Comparison of ENCODE assay signal across 14 cellular contexts in the genomic region with DNA sequence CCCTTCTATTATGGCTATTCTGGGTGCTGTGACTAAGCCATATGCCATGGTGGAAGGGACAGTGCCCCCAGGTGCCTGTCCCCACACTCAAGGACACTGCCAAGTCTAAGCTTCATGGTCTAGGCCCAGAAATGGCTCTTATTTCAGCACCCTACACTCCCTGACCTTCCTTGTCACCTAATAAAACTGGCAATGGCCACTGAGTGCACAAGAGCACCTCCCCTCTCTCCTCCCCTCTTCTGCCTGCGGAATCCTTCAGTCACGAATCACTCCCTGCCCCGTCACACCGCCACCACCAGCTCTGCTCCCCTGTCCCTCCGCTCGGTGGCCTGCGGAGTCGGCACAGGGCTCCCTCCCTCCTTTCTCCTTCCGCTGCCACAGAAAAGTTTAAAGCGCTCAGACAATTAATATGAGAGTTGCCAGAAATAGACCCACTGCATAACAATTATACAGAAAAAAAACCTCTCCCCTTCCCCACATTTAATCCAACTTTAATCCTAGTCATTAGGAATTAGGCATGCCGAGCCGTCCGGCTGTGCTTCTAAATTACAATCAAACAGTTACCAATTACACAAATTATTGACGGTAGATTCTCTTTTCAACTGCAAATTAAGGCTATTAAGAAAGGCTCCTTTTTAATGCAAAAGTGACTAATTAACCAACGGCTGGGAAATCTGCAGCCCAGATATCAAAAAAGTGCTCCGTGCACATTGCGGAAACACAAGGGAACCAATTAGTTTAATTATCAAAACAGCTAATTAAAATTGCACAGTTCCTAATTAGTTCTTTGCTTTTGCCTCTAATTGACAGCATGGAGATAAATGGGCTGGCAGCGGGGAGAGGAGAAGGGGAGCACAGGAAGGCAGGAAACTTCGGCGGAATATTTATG. TPM values are rescaled to one million over a fixed set of nuclear protein-coding genes. Genes with fewer than 3 reads are reported as not detected.
DNase-seq lines count a peak whose midpoint lies in the region; ATAC-seq, FAIRE-seq and TF ChIP-seq lines count a peak whose summit lies in the region.
"Had no signal": no experiment of that assay in that cellular context is flagged by ENCODE, and none has a peak within 500 bp of the region (broad histone marks: within the 10 kb centered on the region; RNA-seq: fewer than 3 reads in every experiment).

No MANE protein-coding gene starts in this region.

- H3K36me3 Mint-ChIP-seq in neural progenitor cell: no peaks in the 10 kb centered on the region

- DNase-seq in D721Med (ENCODE audit: insufficient read length, low spot score): no peak
- peak; percentile 45 for DNase-seq in NCI-H510A treated with DMSO at 0.1 percent for 48 hours (lab: John Stamatoyannopoulos, UW)
- DNase-seq in cardiac muscle cell (ENCODE audit: low read depth in 1 of 2, low spot score in 1 of 2): peak in 1 of 2 donors; percentile 60
- peak; percentile 67 for DNase-seq in neural progenitor cell (ENCODE audit: low spot score)
- no peak for DNase-seq in SHP77 treated with DMSO at 0.1 percent for 48 hours (lab: John Stamatoyannopoulos, UW)
- DNase-seq: activated naive CD4-positive, alpha-beta T cell treated with anti-CD3 and anti-CD28 coated beads, Interleukin-2, amount 50 U/mL, for 16 hours; AML-193; NCI-H2029 treated with DMSO at 0.1 percent for 48 hours had no signal

- H3K4me3 ChIP-seq in cardiac muscle cell: no peak overlapping the region
- peak overlapping the region; percentile 41 for H3K4me3 ChIP-seq in neural progenitor cell
- H3K4me3 ChIP-seq: tibial artery had no signal

- H3K9ac ChIP-seq in neural progenitor cell: no peak overlapping the region

- H3K27me3 ChIP-seq in cardiac muscle cell (no peaks in the 10 kb centered on the region), neural progenitor cell (no peaks in the 10 kb centered on the region)

- H2AFZ ChIP-seq in neural progenitor cell (replicated peaks): no peak overlapping the region

- H3K9me3 ChIP-seq in cardiac muscle cell (ENCODE audit: low read depth) (no peaks in the 10 kb centered on the region), neural progenitor cell (ENCODE audit: low read depth) (no peaks in the 10 kb centered on the region)
- H3K9me3 ChIP-seq: tibial artery had no signal

- TF ChIP-seq CTCF in D721Med (IDR thresholded peaks at IDR 0.05; ENCODE audit: insufficient read depth, missing control alignments) (no peak), cardiac muscle cell (IDR thresholded peaks at IDR 0.05; ENCODE audit: low read depth, low read length) (no peak), neural progenitor cell (IDR thresholded peaks at IDR 0.05) (no peak)

- peaks cover 5% of the 10 kb centered on the region for H3K9me3 Mint-ChIP-seq in neural progenitor cell

- H3K36me3 ChIP-seq in cardiac muscle cell (no peaks in the 10 kb centered on the region), neural progenitor cell (no peaks in the 10 kb centered on the region)
- H3K36me3 ChIP-seq: tibial artery had no signal

- peak; percentile 83 for FAIRE-seq in D721Med (lab: Jason Lieb, UNC)

- no peaks in the 10 kb centered on the region for H4K20me1 ChIP-seq in neural progenitor cell (ENCODE audit: low read depth)

- H3F3A ChIP-seq in neural progenitor cell (ENCODE audit: low read depth): peaks cover 35% of the 10 kb centered on the region

- H3K27ac Mint-ChIP-seq in neural progenitor cell: no peak overlapping the region

- peaks cover 14% of the 10 kb centered on the region for H3K4me1 Mint-ChIP-seq in neural progenitor cell

- no peaks in the 10 kb centered on the region for H3K79me2 ChIP-seq in neural progenitor cell (ENCODE audit: low read depth)

- H3K4me1 ChIP-seq in cardiac muscle cell (ENCODE audit: low read depth): peaks cover 10% of the 10 kb centered on the region
- H3K4me1 ChIP-seq in neural progenitor cell: peaks cover 20% of the 10 kb centered on the region

- peak overlapping the region; percentile 84 for H3K4me2 ChIP-seq in neural progenitor cell

- peak overlapping the region; percentile 47 for H3K27ac ChIP-seq in cardiac muscle cell
- H3K27ac ChIP-seq in neural progenitor cell: no peak overlapping the region
- H3K27ac ChIP-seq: tibial artery had no signal

- no peak for ATAC-seq in HG03175 (IDR thresholded peaks at IDR 0.05; ENCODE audit: unreplicated experiment)
- ATAC-seq in GM18858 (IDR thresholded peaks at IDR 0.05; ENCODE audit: unreplicated experiment): no peak
- no peak for ATAC-seq in GM18861 (IDR thresholded peaks at IDR 0.05; ENCODE audit: unreplicated experiment)
- ATAC-seq: activated CD4-positive, CD25-positive, alpha-beta regulatory T cell treated with anti-CD3 and anti-CD28 coated beads, Interleukin-2, amount 50 U/mL, for 24 hours had no signal

- H3K27me3 Mint-ChIP-seq in neural progenitor cell (ENCODE audit: insufficient read depth, low read depth): no peaks in the 10 kb centered on the region

- no peak overlapping the region for H3K4me3 Mint-ChIP-seq in neural progenitor cell

RNA-seq across cellular contexts. Expression of gene LMO1, which starts 19.2 kb away (rescaled TPM):
- 0.45 and 1.4 TPM in 2 replicates for total RNA-seq in cardiac muscle cell
- polyA plus RNA-seq in cardiac muscle cell: 2.4 and 3.6 TPM in 2 replicates
- total RNA-seq in neural progenitor cell (ENCODE audit: low replicate concordance): 2.9 and 6.2 TPM in 2 replicates
- total RNA-seq: dermis microvascular lymphatic vessel endothelial cell had no signal

Comparison
In these comparisons a context has a peak if more than half of its experiments do, and no peak if none do; other contexts are left out.
1. DNase-seq: peak in NCI-H510A treated with DMSO at 0.1 percent for 48 hours (single experiment) and neural progenitor cell (single experiment); none in D721Med (single experiment) and SHP77 treated with DMSO at 0.1 percent for 48 hours (single experiment).